Comparison of ENCODE assay signal across 8 cellular contexts in genomic region chr7:23106491-23106800, GRCh38. TPM values are rescaled to one million over a fixed set of nuclear protein-coding genes. Genes with fewer than 3 reads are reported as not detected.
DNase-seq lines count a peak whose midpoint lies in the region; ATAC-seq and TF ChIP-seq lines count a peak whose summit lies in the region.

No MANE protein-coding gene starts in this region.

- POLR2A ChIA-PET in MCF 10A (lab: Yijun Ruan, JAX) = interaction anchor here (0.6 to 4.6 kb wide), 32 partner anchors 10 to 1160 kb away, joined by 3 to 99 read pairs (median 5); partner anchors contain the start of genes CDCA7L, NUP42 and TOMM7

- no peaks in the 10 kb centered on the region for H3K36me3 Mint-ChIP-seq in MCF 10A (ENCODE audit: insufficient read depth, unreplicated experiment)

- DNase-seq in NCI-H1436 (lab: John Stamatoyannopoulos, UW) = peak; percentile 32
- no peak for DNase-seq in NCI-H1436 treated with DMSO at 0.1 percent for 48 hours (lab: John Stamatoyannopoulos, UW)
- DNase-seq in NCI-H345 treated with DMSO at 0.1 percent for 48 hours (lab: John Stamatoyannopoulos, UW; ENCODE audit: unreplicated experiment) = peak; percentile 38
- DNase-seq in MCF 10A (ENCODE audit: unreplicated experiment) = no peak
- peak in 1 of 2 donors; percentile 41 for DNase-seq in left colon
- peak; percentile 32 for DNase-seq in stimulated activated naive CD4-positive, alpha-beta T cell treated with Interleukin-2 at 50 U/mL for 16 hours (lab: John Stamatoyannopoulos, UW)

- H3K4me3 Mint-ChIP-seq in MCF 10A (ENCODE audit: unreplicated experiment) = peak overlapping the region; percentile 94

- no peak for TF ChIP-seq CTCF in MCF 10A (IDR thresholded peaks at IDR 0.05; ENCODE audit: unreplicated experiment)

- no TSS peak for BruUV-seq in MCF 10A (replicated peaks; lab: Mats Ljungman, UMichigan)

- H3K27ac Mint-ChIP-seq in MCF 10A (ENCODE audit: low read depth, unreplicated experiment) = peak overlapping the region; percentile 96

- intact Hi-C loops in MCF 10A (cut with micrococcal nuclease) (no loop called here), left colon (cut with DNase I, micrococcal nuclease) (loop anchor here in 1 of 2 donors (5.0 kb wide), 1 partner anchor 76 kb away; the partner anchor contains the start of gene NUP42)

- CTCF ChIA-PET in MCF 10A (lab: Yijun Ruan, JAX) = interaction anchor here (0.6 to 2.0 kb wide), 13 partner anchors 10 to 547 kb away, joined by 3 to 14 read pairs (median 4); no protein-coding TSS in a partner anchor

- peaks cover 34% of the 10 kb centered on the region for H3K4me1 Mint-ChIP-seq in MCF 10A (ENCODE audit: insufficient read depth, unreplicated experiment)

- H3K9me3 Mint-ChIP-seq in MCF 10A (ENCODE audit: unreplicated experiment) = no peaks in the 10 kb centered on the region

- no peaks in the 10 kb centered on the region for H3K27me3 Mint-ChIP-seq in MCF 10A (ENCODE audit: insufficient read depth, unreplicated experiment)

- ATAC-seq in HG02571 (IDR thresholded peaks at IDR 0.05; ENCODE audit: unreplicated experiment) (peak; percentile 11), left colon (peak; percentile 14), HG03469 (IDR thresholded peaks at IDR 0.05; ENCODE audit: unreplicated experiment) (no peak)

RNA-seq across cellular contexts. Expression of gene KLHL7, which starts 0.9 kb away (rescaled TPM):
- 17.9 and 19.1 TPM in 2 replicates for total RNA-seq in MCF 10A (2022)
- 10 to 100 TPM; 14.4 to 17.8 TPM for total RNA-seq in left colon

Comparison
In these comparisons a context has a peak if more than half of its experiments do, and no peak if none do; other contexts are left out.
1. DNase-seq: peak in NCI-H1436 (single experiment), NCI-H345 treated with DMSO at 0.1 percent for 48 hours (single experiment) and stimulated activated naive CD4-positive, alpha-beta T cell treated with Interleukin-2 at 50 U/mL for 16 hours (single experiment); none in NCI-H1436 treated with DMSO at 0.1 percent for 48 hours (single experiment) and MCF 10A (single experiment).